Comparison of ENCODE assay signal across 17 cellular contexts in the genomic region with DNA sequence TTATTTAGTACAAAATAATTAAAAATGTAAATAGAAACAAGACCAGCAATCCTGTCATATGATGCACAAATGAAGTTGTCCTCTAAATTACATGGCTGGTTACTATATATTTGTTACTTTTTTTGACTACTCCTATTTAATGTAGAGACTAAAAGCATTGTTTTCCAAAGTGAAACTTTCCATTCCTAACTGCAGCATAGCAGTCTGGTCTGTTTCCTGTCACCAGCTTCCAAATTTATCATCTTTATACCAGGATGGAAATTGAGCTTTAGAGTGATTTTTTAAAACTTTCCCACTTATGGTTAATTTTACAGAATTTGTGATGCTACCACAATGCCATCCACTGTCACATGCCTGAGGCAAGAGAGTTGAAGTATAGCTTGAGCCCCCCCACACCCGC. TPM values are rescaled to one million over a fixed set of nuclear protein-coding genes. Genes with fewer than 3 reads are reported as not detected.
DNase-seq lines count a peak whose midpoint lies in the region; ATAC-seq and TF ChIP-seq lines count a peak whose summit lies in the region.
"Had no signal": no experiment of that assay in that cellular context is flagged by ENCODE, and none has a peak within 500 bp of the region (broad histone marks: within the 10 kb centered on the region; RNA-seq: fewer than 3 reads in every experiment).

No MANE protein-coding gene starts in this region.

- peak overlapping the region; percentile 50 for H3K27ac ChIP-seq in mesodermal cell (ENCODE audit: low read depth, low read length, severe bottlenecking)

- peaks cover 11% of the 10 kb centered on the region for H3K4me1 Mint-ChIP-seq in osteocyte (ENCODE audit: unreplicated experiment)
- H3K4me1 Mint-ChIP-seq: CD4-positive, CD25-positive, alpha-beta regulatory T cell; CD8-positive, alpha-beta memory T cell had no signal

- no peak overlapping the region for H3K4me3 Mint-ChIP-seq in osteocyte (ENCODE audit: unreplicated experiment)
- H3K4me3 Mint-ChIP-seq: CD4-positive, CD25-positive, alpha-beta regulatory T cell; CD8-positive, alpha-beta memory T cell; H9; IgD-negative memory B cell had no signal

- H3K27ac Mint-ChIP-seq in osteocyte (ENCODE audit: unreplicated experiment) = peak overlapping the region; percentile 41
- H3K27ac Mint-ChIP-seq: CD4-positive, CD25-positive, alpha-beta regulatory T cell; CD8-positive, alpha-beta memory T cell; H9; IgD-negative memory B cell had no signal

- H3K27me3 Mint-ChIP-seq in osteocyte (ENCODE audit: unreplicated experiment) = no peaks in the 10 kb centered on the region
- H3K27me3 Mint-ChIP-seq: CD4-positive, CD25-positive, alpha-beta regulatory T cell; CD8-positive, alpha-beta memory T cell had no signal

- peaks cover 6% of the 10 kb centered on the region for H3K4me1 ChIP-seq in mesodermal cell (ENCODE audit: control insufficient read depth, insufficient read depth, low read length, poor library complexity, severe bottlenecking)
- H3K4me1 ChIP-seq: BE2C had no signal

- intact Hi-C loops in left colon (cut with DNase I, micrococcal nuclease) = no loop called here

- H3K9me3 ChIP-seq in mesodermal cell (ENCODE audit: control insufficient read depth, low read length) = no peaks in the 10 kb centered on the region
- H3K9me3 ChIP-seq: BE2C had no signal

- no CpG with 5 or more reads among the region's 1 CpG for WGBS in mesodermal cell (ENCODE audit: insufficient coverage in 2 of 2), 2 experiments

- no peaks in the 10 kb centered on the region for H3K36me3 ChIP-seq in mesodermal cell (ENCODE audit: control insufficient read depth, insufficient read depth, low read length)
- H3K36me3 ChIP-seq: BE2C had no signal

- H3K4me3 ChIP-seq in mesodermal cell (ENCODE audit: extremely low read depth, insufficient read depth, low read length, poor library complexity, severe bottlenecking) = no peak overlapping the region

- DNase-seq in osteocyte (ENCODE audit: extremely low spot score, unreplicated experiment) (no peak), NCI-H146 treated with DMSO at 0.1 percent for 48 hours (lab: John Stamatoyannopoulos, UW; ENCODE audit: unreplicated experiment) (no peak), left colon (no peak)
- DNase-seq: ACHN; BE2C; C1 segment of cervical spinal cord; CD4-positive, CD25-positive, alpha-beta regulatory T cell; CD8-positive, alpha-beta memory T cell; COR-L47; DMS79; GF-D8; H9 had no signal

- no peak for TF ChIP-seq CTCF in osteocyte (IDR thresholded peaks at IDR 0.05)

- no peaks in the 10 kb centered on the region for H3K9me3 Mint-ChIP-seq in osteocyte (ENCODE audit: unreplicated experiment)
- H3K9me3 Mint-ChIP-seq: CD8-positive, alpha-beta memory T cell; H9; IgD-negative memory B cell had no signal

- no peaks in the 10 kb centered on the region for H3K36me3 Mint-ChIP-seq in osteocyte (ENCODE audit: unreplicated experiment)
- H3K36me3 Mint-ChIP-seq: CD4-positive, CD25-positive, alpha-beta regulatory T cell; CD8-positive, alpha-beta memory T cell; IgD-negative memory B cell had no signal

- peak; percentile 81 for ATAC-seq in SK-N-SH treated with all-trans-retinoic acid at 6 μM for 48 hours
- ATAC-seq in left colon = no peak
- ATAC-seq in HG03520 (IDR thresholded peaks at IDR 0.05; ENCODE audit: unreplicated experiment) = no peak
- ATAC-seq: HepG2 had no signal

TF ChIP-seq in SK-N-SH treated with all-trans-retinoic acid at 6 μM for 48 hours, 23 proteins besides CTCF, POLR2A, EP300 and RAD21:
- TF ChIP-seq ISL1 (CRISPR knock-in tag; IDR thresholded peaks at IDR 0.05) (peak; percentile 25; the same call in 1 of the 2 replicates), ZC3H10 (CRISPR knock-in tag; IDR thresholded peaks at IDR 0.05) (no peak), ZNF8 (CRISPR knock-in tag; IDR thresholded peaks at IDR 0.05) (no peak)

RNA-seq across cellular contexts. Expression of a gene that starts 33.5 kb away (rescaled TPM):
- 3.3 TPM for polyA plus RNA-seq in mesodermal cell (2013, experiment 1 of 2)
- 3.0 TPM for polyA plus RNA-seq in mesodermal cell (2013, experiment 2 of 2)
- 1.9 and 2.1 TPM in 2 replicates for total RNA-seq in osteocyte
- total RNA-seq in left colon = 10 to 100 TPM in 1 of 2 donors, 1 to 10 TPM in 1; 9.7 to 16.0 TPM
- total RNA-seq: HepG2 had no signal
- polyA plus RNA-seq: HepG2 had no signal
